Comparison of ENCODE assay signal across 20 cellular contexts in the genomic region with DNA sequence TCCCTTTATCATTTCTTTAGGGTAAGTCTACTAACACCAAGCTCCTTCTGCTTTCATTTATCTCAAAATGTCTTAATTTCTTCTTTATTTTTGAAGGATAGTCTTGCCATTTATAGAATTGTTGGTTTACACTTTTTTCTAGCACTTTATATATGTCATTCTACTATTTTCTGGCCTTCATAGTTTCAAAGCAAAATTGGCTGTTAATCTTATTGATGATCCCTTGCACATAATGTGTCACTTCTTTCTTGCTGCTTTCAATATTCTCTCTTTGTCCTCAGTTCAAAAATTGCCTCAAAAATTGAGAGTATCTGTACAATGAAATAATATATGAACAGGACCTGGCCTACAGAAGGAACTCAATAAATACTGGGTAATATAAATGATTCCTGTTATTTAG. TPM values are rescaled to one million over a fixed set of nuclear protein-coding genes. Genes with fewer than 3 reads are reported as not detected.
DNase-seq lines count a peak whose midpoint lies in the region; ATAC-seq, FAIRE-seq and TF ChIP-seq lines count a peak whose summit lies in the region.
"Had no signal": no experiment of that assay in that cellular context is flagged by ENCODE, and none has a peak within 500 bp of the region (broad histone marks: within the 10 kb centered on the region; RNA-seq: fewer than 3 reads in every experiment).

No MANE protein-coding gene starts in this region.

- SMC1A ChIA-PET in GM12878 (lab: Charles Lee; ENCODE audit: uncharacterized antibody, unreplicated experiment), result interaction anchor here (0.9 to 2.9 kb wide), 11 partner anchors 8 to 64 kb away, joined by 3 to 12 read pairs (median 4); no protein-coding TSS in a partner anchor

- CTCF ChIA-PET in HepG2 (lab: Yijun Ruan, JAX; ENCODE audit: low intra/inter-chr PET ratio, low total read pairs), result no interaction called here
- CTCF ChIA-PET in HEK293 (lab: Yijun Ruan, JAX), result interaction anchor here (0.9 to 1.0 kb wide), 2 partner anchors 9 to 90 kb away, joined by 5 read pairs; no protein-coding TSS in a partner anchor
- CTCF ChIA-PET in GM12878 (lab: Yijun Ruan, JAX), result interaction anchor here (0.6 to 2.1 kb wide), 5 partner anchors 8 to 225 kb away, joined by 3 to 5 read pairs (median 3); no protein-coding TSS in a partner anchor

- intact Hi-C loops in HepG2 (cut with micrococcal nuclease; ENCODE audit: unreplicated experiment) (no loop called here), right lobe of liver (cut with DNase I) (no loop called here), GM12878 (cut with micrococcal nuclease; ENCODE audit: unreplicated experiment) (no loop called here)

- POLR2A ChIA-PET in HepG2 (lab: Yijun Ruan, JAX), result no interaction called here
- POLR2A ChIA-PET in HEK293 (lab: Yijun Ruan, JAX), result no interaction called here
- POLR2A ChIA-PET in GM12878 (lab: Charles Lee), result interaction anchor here (1.0 kb wide), 1 partner anchor 14 kb away, joined by 4 read pairs; no protein-coding TSS in a partner anchor

- H3K4me3 ChIP-seq in HepG2 (replicated peaks in 1 of 3; ENCODE audit: insufficient read depth in 1 of 3, low read depth in 2 of 3, low read length in 3 of 3), result no peak overlapping the region
- H3K4me3 ChIP-seq in right lobe of liver, result no peak overlapping the region
- H3K4me3 ChIP-seq in HEK293 (ENCODE audit: low read depth, low read length), result no peak overlapping the region
- no peak overlapping the region for H3K4me3 ChIP-seq in GM12878
- H3K4me3 ChIP-seq: A549, GM23248, HAP-1 had no signal

- DNase-seq in HepG2 (ENCODE audit: low spot score) (no peak), right lobe of liver (no peak), GM12878 (ENCODE audit: low read depth, low spot score) (no peak), NCI-H2081 (lab: John Stamatoyannopoulos, UW) (no peak), RCC 7860 (ENCODE audit: low spot score) (no peak)
- DNase-seq: AML-193; Caco-2; CD4-positive, alpha-beta T cell; GDM1; GM23248; HFFc6; KG1 had no signal

- H3K27me3 ChIP-seq in HepG2 (ENCODE audit: control insufficient read depth in 1 of 2, insufficient read depth in 2 of 2, low read length in 2 of 2) (no peaks in the 10 kb centered on the region), right lobe of liver (no peaks in the 10 kb centered on the region), GM12878 (replicated peaks in 1 of 2; ENCODE audit: control insufficient read depth in 2 of 2, insufficient read depth in 2 of 2, low read length in 1 of 2) (no peaks in the 10 kb centered on the region)

- in situ Hi-C loops in HepG2 (cut with HindIII; ENCODE audit: extremely low pct_ligation_motif_present, low pct_unique_long_range_greater_than_20kb), result no loop called here
- in situ Hi-C loops in GM12878 (cut with MboI), result no loop called here

- H3K36me3 ChIP-seq in HepG2 (replicated peaks in 1 of 2; ENCODE audit: control insufficient read depth in 1 of 2, insufficient read depth in 2 of 2, low read length in 2 of 2), result no peaks in the 10 kb centered on the region
- no peaks in the 10 kb centered on the region for H3K36me3 ChIP-seq in right lobe of liver
- H3K36me3 ChIP-seq in HEK293 (ENCODE audit: control insufficient read depth in 2 of 2, insufficient read depth in 1 of 2, low read length in 2 of 2), result no peaks in the 10 kb centered on the region
- peaks cover 3 to 17% of the 10 kb centered on the region in 2 experiments; a peak in 3 of 4 replicates for H3K36me3 ChIP-seq in GM12878 (ENCODE audit: control insufficient read depth in 2 of 2, insufficient read depth in 2 of 2, low read length in 1 of 2)
- H3K36me3 ChIP-seq: HAP-1 had no signal

- peaks cover 37% of the 10 kb centered on the region for H3K9me3 ChIP-seq in HepG2 (ENCODE audit: low read length)
- H3K9me3 ChIP-seq in right lobe of liver, result peaks cover 0 to 14% (median 5%) of the 10 kb centered on the region in 4 donors
- no peaks in the 10 kb centered on the region for H3K9me3 ChIP-seq in HEK293 (ENCODE audit: control insufficient read depth, insufficient read depth, low read depth, low read length)
- H3K9me3 ChIP-seq in GM12878 (replicated peaks; ENCODE audit: control insufficient read depth, insufficient read depth, low read length), result peaks cover 48% of the 10 kb centered on the region

- no peak overlapping the region for H2AFZ ChIP-seq in HepG2 (ENCODE audit: low read length)
- no peak overlapping the region for H2AFZ ChIP-seq in GM12878 (ENCODE audit: control insufficient read depth, low read depth, low read length)
- H2AFZ ChIP-seq: GM23248 had no signal

- H3K4me1 ChIP-seq in HepG2 (ENCODE audit: insufficient read depth, low read length) (no peaks in the 10 kb centered on the region), right lobe of liver (no peaks in the 10 kb centered on the region), HEK293 (ENCODE audit: control insufficient read depth, insufficient read depth, low read length) (no peaks in the 10 kb centered on the region), GM12878 (ENCODE audit: control insufficient read depth, insufficient read depth, low read length) (peaks cover 3% of the 10 kb centered on the region)
- H3K4me1 ChIP-seq: A549, Caco-2, HAP-1 had no signal

- no peak for TF ChIP-seq RAD21 in HepG2 (CRISPR knock-in tag; IDR thresholded peaks at IDR 0.05)
- no peak for TF ChIP-seq RAD21 in GM12878 (IDR thresholded peaks at IDR 0.05; ENCODE audit: insufficient read depth, low read depth, low read length)

- H3K79me2 ChIP-seq in HepG2 (ENCODE audit: insufficient read depth, low read length) (no peaks in the 10 kb centered on the region), GM12878 (ENCODE audit: control insufficient read depth, insufficient read depth, low read length) (peaks cover 91% of the 10 kb centered on the region)

- no peak overlapping the region for H3K4me2 ChIP-seq in HepG2 (ENCODE audit: low read depth, low read length)
- no peak overlapping the region for H3K4me2 ChIP-seq in GM12878 (ENCODE audit: control insufficient read depth, insufficient read depth)
- H3K4me2 ChIP-seq: A549 had no signal

- FAIRE-seq in HepG2 (lab: Jason Lieb, UNC), result no peak
- FAIRE-seq in GM12878 (lab: Jason Lieb, UNC), result no peak
- FAIRE-seq in RCC 7860 (lab: Jason Lieb, UNC), result no peak
- FAIRE-seq: A549, D721Med, HTR-8/SVneo had no signal

- BruUV-seq in HepG2 (replicated peaks; lab: Mats Ljungman, UMichigan) (no TSS peak), GM12878 (replicated peaks; lab: Mats Ljungman, UMichigan) (no TSS peak)

- TF ChIP-seq POLR2A in HepG2 (IDR thresholded peaks at IDR 0.05; ENCODE audit: insufficient read depth in 1 of 2, low read depth in 2 of 2, low read length in 2 of 2) (no peak), right lobe of liver (IDR thresholded peaks at IDR 0.05) (no peak), GM12878 (IDR thresholded peaks at IDR 0.05; ENCODE audit: low read depth, low read length) (no peak)

- ATAC-seq in HepG2 (no peak), right lobe of liver (no peak), GM12878 (no peak), GM19324 (IDR thresholded peaks at IDR 0.05; ENCODE audit: low FRiP score, unreplicated experiment) (no peak)
- ATAC-seq: A549 had no signal

- TF ChIP-seq CTCF in HepG2 (CRISPR knock-in tag; IDR thresholded peaks at IDR 0.05) (no peak), right lobe of liver (IDR thresholded peaks at IDR 0.05) (no peak), HEK293 (tag by site-specific recombination; IDR thresholded peaks at IDR 0.05) (no peak), GM12878 (IDR thresholded peaks at IDR 0.05 in 2 of 3, conservative IDR thresholded peaks at IDR 0.05 in 1 of 3; ENCODE audit: control insufficient read depth in 2 of 3, extremely low read depth in 1 of 3, insufficient read depth in 1 of 3, low read depth in 3 of 3, low read length in 3 of 3) (no peak)

- RAD21 ChIA-PET in GM12878 (lab: Charles Lee; ENCODE audit: unreplicated experiment), result interaction anchor here (0.8 kb wide), 1 partner anchor 70 kb away, joined by 3 read pairs; no protein-coding TSS in a partner anchor

- H3K9ac ChIP-seq in HepG2 (ENCODE audit: insufficient read depth, low read depth, low read length) (no peak overlapping the region), GM12878 (ENCODE audit: control insufficient read depth, insufficient read depth, low read length) (no peak overlapping the region)
- H3K9ac ChIP-seq: GM23248 had no signal

- no peak overlapping the region for H3K27ac ChIP-seq in HepG2 (ENCODE audit: extremely low read length, insufficient read depth, low read length)
- H3K27ac ChIP-seq in right lobe of liver, result no peak overlapping the region
- no peak overlapping the region for H3K27ac ChIP-seq in HEK293 (ENCODE audit: extremely low read depth, low read depth, low read length)
- H3K27ac ChIP-seq in GM12878 (ENCODE audit: control insufficient read depth, insufficient read depth), result no peak overlapping the region
- H3K27ac ChIP-seq: 22Rv1, A549, C4-2B, GM23248 had no signal

- TF ChIP-seq EP300 in HepG2 (IDR thresholded peaks at IDR 0.05; ENCODE audit: low read depth in 2 of 2, low read length in 2 of 2), result no peak
- TF ChIP-seq EP300 in HepG2 (CRISPR knock-in tag; IDR thresholded peaks at IDR 0.05; ENCODE audit: borderline replicate concordance), result no peak
- no peak for TF ChIP-seq EP300 in GM12878 (IDR thresholded peaks at IDR 0.05; ENCODE audit: borderline replicate concordance in 1 of 2, control insufficient read depth in 1 of 2, low read depth in 2 of 2, low read length in 2 of 2)

- H4K20me1 ChIP-seq in HepG2 (ENCODE audit: insufficient read depth, low read length) (no peaks in the 10 kb centered on the region), GM12878 (ENCODE audit: control insufficient read depth, insufficient read depth) (no peaks in the 10 kb centered on the region)

RNA-seq across cellular contexts. Expression of a gene that starts 7.9 kb away (rescaled TPM):
- total RNA-seq in HepG2 (2016; rRNA removed; fragmentation: Illumina TruSeq; extraction: Trizol) (96.0 and 96.1 TPM in 2 replicates), right lobe of liver (10 to 100 TPM; 25.4 to 46.4 (median 36.0) TPM), GM12878 (2014; rRNA removed) (73.1 and 79.9 TPM in 2 replicates), GM12878 (2014; rRNA removed; fragmentation: Illumina TruSeq; extraction: Trizol) (107 and 110 TPM in 2 replicates), GM12878 (2021) (56.6 and 64.2 TPM in 2 replicates)
- 65.4 and 82.9 TPM in 2 replicates for total RNA-seq in HepG2 (2016; cell fraction: cytosol; rRNA removed; fragmentation: Illumina TruSeq; extraction: Trizol; ENCODE audit: low read depth)
- 99.7 and 101 TPM in 2 replicates for total RNA-seq in HepG2 (2016; cell fraction: insoluble cytoplasmic fraction; rRNA removed; fragmentation: Illumina TruSeq; extraction: Trizol)
- total RNA-seq in HepG2 (2016; cell fraction: membrane; rRNA removed; fragmentation: Illumina TruSeq; extraction: Trizol), result 65.8 and 69.1 TPM in 2 replicates
- 205 and 214 TPM in 2 replicates for total RNA-seq in HepG2 (2016; cell fraction: nucleus; rRNA removed; fragmentation: Illumina TruSeq; extraction: Trizol)
- polyA plus RNA-seq in HepG2 (2011; rRNA removed) (66.9 and 67.0 TPM in 2 replicates), GM12878 (2011; rRNA removed) (121 and 166 TPM in 2 replicates), GM12878 (2014; fragmentation: Illumina TruSeq; extraction: Trizol) (76.6 and 104 TPM in 2 replicates), GM12878 (2014; fragmentation: Nextera tagmentation; extraction: Ambion mirVana) (100 to 1,000 TPM; 102 to 127 TPM), GM12878 (2014; rRNA removed) (40.1 and 48.6 TPM in 2 replicates), GM12878 (2016; fragmentation: Nextera tagmentation; extraction: Ambion mirVana) (100 to 1,000 TPM; 104 TPM)
- 27.9 and 40.9 TPM in 2 replicates for polyA plus RNA-seq in HepG2 (2011; cell fraction: cytosol; rRNA removed)
- polyA plus RNA-seq in HepG2 (2011; cell fraction: nucleus; rRNA removed), result 64.3 and 75.4 TPM in 2 replicates
- 107 and 108 TPM in 2 replicates for polyA plus RNA-seq in HepG2 (2012)
- polyA plus RNA-seq in HepG2 (2016; cell fraction: cytosol; fragmentation: Illumina TruSeq; extraction: Trizol; ENCODE audit: low read depth), result 45.0 and 56.0 TPM in 2 replicates
- polyA plus RNA-seq in HepG2 (2016; cell fraction: insoluble cytoplasmic fraction; fragmentation: Illumina TruSeq; extraction: Trizol; ENCODE audit: low read depth), result 87.1 and 87.7 TPM in 2 replicates
- 48.7 and 59.8 TPM in 2 replicates for polyA plus RNA-seq in HepG2 (2016; cell fraction: membrane; fragmentation: Illumina TruSeq; extraction: Trizol; ENCODE audit: low read depth)
- 83.7 and 91.8 TPM in 2 replicates for polyA plus RNA-seq in HepG2 (2016; cell fraction: nucleus; fragmentation: Illumina TruSeq; extraction: Trizol; ENCODE audit: insufficient read depth, low read depth)
- 8.0 and 20.2 TPM in 2 replicates for polyA minus RNA-seq in HepG2 (2011; rRNA and poly(A)+ RNA removed; ENCODE audit: low replicate concordance)
- 34.8 and 35.3 TPM in 2 replicates for polyA minus RNA-seq in HepG2 (2011; cell fraction: cytosol; rRNA and poly(A)+ RNA removed)
- polyA minus RNA-seq in HepG2 (2011; cell fraction: nucleus; rRNA and poly(A)+ RNA removed), result 549 and 577 TPM in 2 replicates
- 423 and 495 TPM in 2 replicates for total RNA-seq in GM12878 (2013; cell fraction: nucleolus; rRNA removed)
- polyA plus RNA-seq in GM12878 (2011; ENCODE audit: low read depth), result 28.9 TPM
- 44.8 and 49.0 TPM in 2 replicates for polyA plus RNA-seq in GM12878 (2011; cell fraction: cytosol; rRNA removed)
- polyA plus RNA-seq in GM12878 (2011; cell fraction: nucleus; rRNA removed), result 61.7 and 70.9 TPM in 2 replicates
- 40.5 and 47.5 TPM in 2 replicates for polyA plus RNA-seq in GM12878 (2012)
- 61.1 and 79.8 TPM in 2 replicates for polyA minus RNA-seq in GM12878 (2011; rRNA and poly(A)+ RNA removed)
- polyA minus RNA-seq in GM12878 (2011; cell fraction: cytosol; rRNA and poly(A)+ RNA removed), result 20.8 and 33.6 TPM in 2 replicates
- polyA minus RNA-seq in GM12878 (2011; cell fraction: nucleus; rRNA and poly(A)+ RNA removed), result 136 and 215 TPM in 2 replicates
